9 cellular contexts compared by ENCODE assay signal in the genomic region with DNA sequence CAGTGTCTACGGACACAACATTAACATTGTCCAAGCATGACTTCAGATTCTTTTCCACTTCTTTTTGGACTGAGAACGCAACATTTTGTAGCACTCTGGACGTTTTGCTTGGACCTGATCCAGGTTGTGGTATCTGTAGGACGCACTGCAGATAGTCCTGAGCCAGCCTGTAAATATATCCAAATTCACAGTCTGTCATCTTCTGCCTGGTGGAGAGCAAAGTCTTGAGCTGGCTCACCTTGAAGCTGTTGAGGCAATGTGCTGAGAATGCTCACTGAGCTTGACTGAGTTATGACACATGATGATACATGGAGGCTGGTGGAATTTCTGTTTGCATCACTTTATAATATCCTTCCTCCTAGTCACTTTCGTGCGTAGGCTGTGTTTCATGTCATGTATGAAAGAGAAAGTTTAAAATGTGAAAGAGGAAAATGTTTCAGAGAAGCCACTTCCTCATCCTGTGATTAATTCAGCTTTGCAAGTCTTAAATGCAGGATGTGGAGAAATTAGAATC. TPM values are rescaled to one million over a fixed set of nuclear protein-coding genes. Genes with fewer than 3 reads are reported as not detected.
A peak's percentile ranks its signal among the peaks of the same experiment; 100 is the strongest.
DNase-seq lines count a peak whose midpoint lies in the region; ATAC-seq, FAIRE-seq and TF ChIP-seq lines count a peak whose summit lies in the region.
"Had no signal": no experiment of that assay in that cellular context is flagged by ENCODE, and none has a peak within 500 bp of the region (broad histone marks: within the 10 kb centered on the region; RNA-seq: fewer than 3 reads in every experiment).

Gene BCL2A1 (minus strand): TSS at position 276 of the 514 bp plus-strand sequence. CDS start 77 bp downstream, at position 199.

- H3K4me1 ChIP-seq in OCI-LY3 (ENCODE audit: low read length), result peaks cover 37% of the 10 kb centered on the region
- H3K4me1 ChIP-seq in kidney (ENCODE audit: control insufficient read depth in 1 of 2, insufficient read depth in 1 of 2, low read depth in 1 of 2, low read length in 2 of 2), result no peaks in the 10 kb centered on the region
- H3K4me1 ChIP-seq: body of pancreas had no signal

- intact Hi-C loops in activated T-helper 1 cell treated with anti-CD3 and anti-CD28 coated beads, Interleukin-12 subunit alpha, Interleukin-12 subunit beta, Interleukin-2, Interleukin-4 antibody, amounts not matched to agents 30 ng/mL and 10 ng/mL and 1 ng/mL, durations not matched to agents 14 hours and 24 hours and 36 hours (cut with micrococcal nuclease), result loop anchor here (1.0 to 2.0 kb wide), 8 partner anchors 8 to 1324 kb away; partner anchors contain the start of gene ZFAND6
- intact Hi-C loops in kidney (cut with DNase I), result no loop called here

- H3K4me2 ChIP-seq in OCI-LY3 (ENCODE audit: low read length), result peak within 1 kb of the TSS; percentile 86

- peak; percentile 44 for ATAC-seq in HG02623 (IDR thresholded peaks at IDR 0.05; ENCODE audit: unreplicated experiment)
- ATAC-seq: body of pancreas had no signal

- H3K27ac ChIP-seq in OCI-LY3 (ENCODE audit: low read length), result peak within 1 kb of the TSS; percentile 93
- H3K27ac ChIP-seq in kidney (ENCODE audit: low read depth in 2 of 2, low read length in 2 of 2), result no peak within 1 kb of the TSS

- H3K27ac Mint-ChIP-seq in activated T-helper 1 cell treated with anti-CD3 and anti-CD28 coated beads, Interleukin-12 subunit alpha, Interleukin-12 subunit beta, Interleukin-2, Interleukin-4 antibody, amounts not matched to agents 30 ng/mL and 10 ng/mL and 1 ng/mL, durations not matched to agents 14 hours and 24 hours and 36 hours, result peak within 1 kb of the TSS; percentile 96
- peak within 1 kb of the TSS; percentile 83 to 94 (median 90) for H3K27ac Mint-ChIP-seq in immature natural killer cell

- H3K79me2 ChIP-seq in OCI-LY3 (ENCODE audit: low read length), result peaks cover 69% of the 10 kb centered on the region

- FAIRE-seq in kidney (lab: Jason Lieb, UNC), result no peak

- peaks cover 52% of the 10 kb centered on the region for H3K4me1 Mint-ChIP-seq in activated T-helper 1 cell treated with anti-CD3 and anti-CD28 coated beads, Interleukin-12 subunit alpha, Interleukin-12 subunit beta, Interleukin-2, Interleukin-4 antibody, amounts not matched to agents 30 ng/mL and 10 ng/mL and 1 ng/mL, durations not matched to agents 14 hours and 24 hours and 36 hours (ENCODE audit: low read depth)
- peaks cover 34 to 55% of the 10 kb centered on the region in 2 donors for H3K4me1 Mint-ChIP-seq in immature natural killer cell

- H3K9ac ChIP-seq in OCI-LY3 (ENCODE audit: low read length) (peak within 1 kb of the TSS; percentile 96), kidney (ENCODE audit: low read length in 2 of 2) (no peak within 1 kb of the TSS)

- H3K4me3 Mint-ChIP-seq in activated T-helper 1 cell treated with anti-CD3 and anti-CD28 coated beads, Interleukin-12 subunit alpha, Interleukin-12 subunit beta, Interleukin-2, Interleukin-4 antibody, amounts not matched to agents 30 ng/mL and 10 ng/mL and 1 ng/mL, durations not matched to agents 14 hours and 24 hours and 36 hours, result peak within 1 kb of the TSS; percentile 96
- peak within 1 kb of the TSS; percentile 80 to 93 (median 90) for H3K4me3 Mint-ChIP-seq in immature natural killer cell

- DNase-seq in GM12864 (ENCODE audit: low read depth) (peak; percentile 91), immature natural killer cell (peak; percentile 38 to 52 (median 49)), kidney (no peak), mucosa of gallbladder (ENCODE audit: low spot score) (no peak)
- DNase-seq in activated T-helper 1 cell treated with anti-CD3 and anti-CD28 coated beads, Interleukin-12 subunit alpha, Interleukin-12 subunit beta, Interleukin-2, Interleukin-4 antibody, amounts not matched to agents 30 ng/mL and 10 ng/mL and 1 ng/mL, durations not matched to agents 14 hours and 24 hours and 36 hours (ENCODE audit: low spot score), result peak; percentile 64
- peak; percentile 66 for DNase-seq in stimulated activated CD8-positive, alpha-beta memory T cell treated with anti-CD3 and anti-CD28 coated beads, Interleukin-4, amount 100 ng/mL, for 48 hours

- H3K9me3 ChIP-seq in OCI-LY3 (ENCODE audit: insufficient read depth, low read length) (no peaks in the 10 kb centered on the region), kidney (ENCODE audit: control insufficient read depth in 1 of 2, low read length in 2 of 2) (no peaks in the 10 kb centered on the region)
- H3K9me3 ChIP-seq: body of pancreas had no signal

- TF ChIP-seq CTCF in GM12864 (IDR thresholded peaks at IDR 0.05; ENCODE audit: low read depth, low read length, missing control alignments) (no peak), OCI-LY3 (IDR thresholded peaks at IDR 0.05; ENCODE audit: low read depth, low read length) (no peak), kidney (IDR thresholded peaks at IDR 0.05; ENCODE audit: borderline replicate concordance, extremely low read depth, insufficient read depth) (no peak)

- no peak within 1 kb of the TSS for H2AFZ ChIP-seq in OCI-LY3 (ENCODE audit: low read depth, low read length)

- H3K4me3 ChIP-seq in GM12864 (ENCODE audit: low read depth, low read length) (peak within 1 kb of the TSS; percentile 50), OCI-LY3 (ENCODE audit: low read length) (peak within 1 kb of the TSS; percentile 80), kidney (ENCODE audit: low read length in 2 of 2) (no peak within 1 kb of the TSS)
- H3K4me3 ChIP-seq: body of pancreas had no signal

- peaks cover 21% of the 10 kb centered on the region for H3K36me3 Mint-ChIP-seq in activated T-helper 1 cell treated with anti-CD3 and anti-CD28 coated beads, Interleukin-12 subunit alpha, Interleukin-12 subunit beta, Interleukin-2, Interleukin-4 antibody, amounts not matched to agents 30 ng/mL and 10 ng/mL and 1 ng/mL, durations not matched to agents 14 hours and 24 hours and 36 hours (ENCODE audit: low read depth)
- H3K36me3 Mint-ChIP-seq in immature natural killer cell, result no peaks in the 10 kb centered on the region

- H3K36me3 ChIP-seq in OCI-LY3 (replicated peaks; ENCODE audit: low read depth, low read length), result peaks cover 20% of the 10 kb centered on the region
- H3K36me3 ChIP-seq in kidney (ENCODE audit: control insufficient read depth in 1 of 2, insufficient read depth in 2 of 2, low read length in 2 of 2), result no peaks in the 10 kb centered on the region

- peaks cover 5% of the 10 kb centered on the region for H3K9me3 Mint-ChIP-seq in activated T-helper 1 cell treated with anti-CD3 and anti-CD28 coated beads, Interleukin-12 subunit alpha, Interleukin-12 subunit beta, Interleukin-2, Interleukin-4 antibody, amounts not matched to agents 30 ng/mL and 10 ng/mL and 1 ng/mL, durations not matched to agents 14 hours and 24 hours and 36 hours
- no peaks in the 10 kb centered on the region for H3K9me3 Mint-ChIP-seq in immature natural killer cell

- H3K27me3 Mint-ChIP-seq in activated T-helper 1 cell treated with anti-CD3 and anti-CD28 coated beads, Interleukin-12 subunit alpha, Interleukin-12 subunit beta, Interleukin-2, Interleukin-4 antibody, amounts not matched to agents 30 ng/mL and 10 ng/mL and 1 ng/mL, durations not matched to agents 14 hours and 24 hours and 36 hours (ENCODE audit: insufficient read depth), result no peaks in the 10 kb centered on the region
- no peaks in the 10 kb centered on the region for H3K27me3 Mint-ChIP-seq in immature natural killer cell (ENCODE audit: low read depth in 3 of 3)

- peaks cover 7% of the 10 kb centered on the region for H4K20me1 ChIP-seq in OCI-LY3 (ENCODE audit: insufficient read depth, low read length)

- no peaks in the 10 kb centered on the region for H3K27me3 ChIP-seq in OCI-LY3 (ENCODE audit: low read depth, low read length)
- H3K27me3 ChIP-seq: body of pancreas had no signal

RNA-seq across cellular contexts. Expression of gene BCL2A1, which starts in this region (rescaled TPM):
- 91.8 and 95.0 TPM in 2 replicates for total RNA-seq in activated T-helper 1 cell treated with anti-CD3 and anti-CD28 coated beads, Interleukin-12 subunit alpha, Interleukin-12 subunit beta, Interleukin-2, Interleukin-4 antibody, amounts not matched to agents 30 ng/mL and 10 ng/mL and 1 ng/mL, durations not matched to agents 14 hours and 24 hours and 36 hours
- polyA plus RNA-seq in immature natural killer cell (10 to 100 TPM; 11.2 to 16.1 (median 12.2) TPM), kidney (ENCODE audit: insufficient read depth, low read depth, low replicate concordance) (0.67 TPM)
- total RNA-seq in kidney (2.4 TPM), mucosa of gallbladder (1.9 TPM)

Comparison
In these comparisons a context has a peak if more than half of its experiments do, and no peak if none do; other contexts are left out.
1. RNA of gene BCL2A1 (total RNA-seq): 91.8 to 95.0 TPM in activated T-helper 1 cell treated with anti-CD3 and anti-CD28 coated beads, Interleukin-12 subunit alpha, Interleukin-12 subunit beta, Interleukin-2, Interleukin-4 antibody, amounts not matched to agents 30 ng/mL and 10 ng/mL and 1 ng/mL, durations not matched to agents 14 hours and 24 hours and 36 hours; 2.4 TPM in kidney (single experiment) and 1.9 TPM in mucosa of gallbladder (single experiment); every median in the first group is over 10 times any median in the second.
2. DNase-seq: peak in GM12864 (single experiment), activated T-helper 1 cell treated with anti-CD3 and anti-CD28 coated beads, Interleukin-12 subunit alpha, Interleukin-12 subunit beta, Interleukin-2, Interleukin-4 antibody, amounts not matched to agents 30 ng/mL and 10 ng/mL and 1 ng/mL, durations not matched to agents 14 hours and 24 hours and 36 hours (single experiment), immature natural killer cell (3 of 3) and stimulated activated CD8-positive, alpha-beta memory T cell treated with anti-CD3 and anti-CD28 coated beads, Interleukin-4, amount 100 ng/mL, for 48 hours (single experiment); none in kidney (single experiment) and mucosa of gallbladder (single experiment).
3. H3K4me3 ChIP-seq: peak in GM12864 (single experiment) and OCI-LY3 (single experiment); none in kidney (0 of 2).